ENCODE assay signal across 26 cellular contexts in the genomic region with DNA sequence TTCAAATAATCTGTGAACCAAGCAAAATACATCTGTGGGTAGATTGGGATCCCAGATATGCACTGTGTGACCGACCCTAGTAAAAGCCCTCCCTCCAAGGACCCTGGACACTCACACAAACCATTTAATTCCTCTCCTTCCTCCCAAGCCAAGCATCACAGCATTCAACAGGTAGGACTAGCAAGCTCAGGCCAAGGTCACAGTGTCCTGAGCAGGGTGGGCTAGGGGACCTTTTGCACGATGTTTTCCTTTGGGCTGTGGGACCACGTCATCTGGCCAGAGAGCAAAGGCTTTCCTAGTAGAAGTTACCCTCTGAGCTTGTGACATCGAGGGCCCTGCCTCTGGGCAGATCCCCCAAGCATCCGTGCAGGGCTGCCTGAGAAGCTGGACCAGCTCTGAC.
"Had no signal": no experiment of that assay in that cellular context is flagged by ENCODE, and none has a peak within 500 bp of the region (broad histone marks: within the 10 kb centered on the region; RNA-seq: fewer than 3 reads in every experiment).

No MANE protein-coding gene starts in this region.

- ATAC-seq: stimulated activated effector memory CD8-positive, alpha-beta T cell treated with anti-CD3 and anti-CD28 coated beads, Interleukin-12 subunit alpha, Interleukin-12 subunit beta, amount 100 ng/mL, for 72 hours; stimulated activated memory B cell treated with anti-CD40 and anti-IgM and Interleukin-4, amounts not matched to agents 10 μg/mL and 1 μg/mL and 100 μg/mL, for 72 hours; stimulated activated naive B cell treated with anti-CD40 and anti-IgM and Interleukin-4, amounts not matched to agents 10 μg/mL and 1 μg/mL and 100 μg/mL, for 72 hours; stimulated activated naive CD8-positive, alpha-beta T cell treated with anti-CD3 and anti-CD28 coated beads, Interleukin-15, amount 100 ng/mL, for 72 hours; stimulated activated naive CD8-positive, alpha-beta T cell treated with anti-CD3 and anti-CD28 coated beads, Interleukin-15, Interleukin-2, amounts not matched to agents 100 U/mL and 50 U/mL, for 24 hours; upper lobe of right lung had no signal

- DNase-seq: stimulated activated CD4-positive, alpha-beta T cell treated with anti-CD3 and anti-CD28 coated beads, Interleukin-2, amount 100 ng/mL, for 48 hours; stimulated activated CD4-positive, alpha-beta T cell treated with anti-CD3 and anti-CD28 coated beads, Interleukin-4, amount 100 ng/mL, for 1 hour; stimulated activated CD4-positive, alpha-beta T cell treated with anti-CD3 and anti-CD28 coated beads, Interleukin-4, amount 100 ng/mL, for 24 hours; stimulated activated CD4-positive, alpha-beta T cell treated with anti-CD3 and anti-CD28 coated beads, Interleukin-4, amount 100 ng/mL, for 4 hours; stimulated activated CD8-positive, alpha-beta memory T cell treated with anti-CD3 and anti-CD28 coated beads, Interleukin-4, amount 100 ng/mL, for 48 hours; stimulated activated naive B cell treated with anti-CD40 and anti-IgM and Interleukin-4, amounts not matched to agents 10 μg/mL and 1 μg/mL and 100 μg/mL, for 72 hours; stimulated activated naive CD4-positive, alpha-beta T cell; stimulated activated naive CD4-positive, alpha-beta T cell treated with Interleukin-2 at 50 U/mL for 16 hours; stimulated activated naive CD8-positive, alpha-beta T cell treated with anti-CD3 and anti-CD28 coated beads, Interleukin-15, amount 100 ng/mL, for 72 hours; stimulated activated naive CD8-positive, alpha-beta T cell treated with anti-CD3 and anti-CD28 coated beads, Interleukin-15, Interleukin-2, amounts not matched to agents 100 U/mL and 50 U/mL, for 24 hours; stomach; substantia nigra; testis; thyroid gland; tibial artery; transverse colon; trophoblast cell; upper lobe of left lung; upper lobe of right lung; uterus had no signal

- H3K9me3 ChIP-seq: stomach, suprapubic skin, testis, thoracic aorta, thyroid gland, tibial artery, tibial nerve, transverse colon, upper lobe of left lung, upper lobe of right lung, uterus, vagina had no signal

- H3K36me3 ChIP-seq: stomach, suprapubic skin, thoracic aorta, thyroid gland, tibial artery, tibial nerve, transverse colon, upper lobe of left lung, upper lobe of right lung, uterus, vagina had no signal

- H3K4me3 ChIP-seq: stomach, suprapubic skin, testis, thoracic aorta, thyroid gland, tibial artery, tibial nerve, transverse colon, upper lobe of left lung, upper lobe of right lung, uterus, vagina had no signal

- H3K27ac ChIP-seq: stomach, suprapubic skin, testis, thoracic aorta, thyroid gland, tibial artery, tibial nerve, transverse colon, upper lobe of left lung, upper lobe of right lung, uterus, vagina had no signal

- H3K4me1 ChIP-seq: stomach, suprapubic skin, testis, thyroid gland, tibial artery, tibial nerve, transverse colon, upper lobe of left lung, upper lobe of right lung, uterus, vagina had no signal

- H3K27me3 ChIP-seq: testis, thyroid gland, tibial nerve, upper lobe of left lung, uterus had no signal
